Comparison of ENCODE assay signal across 21 cellular contexts in genomic region chr21:44767834-44768831, GRCh38. TPM values are rescaled to one million over a fixed set of nuclear protein-coding genes. Genes with fewer than 3 reads are reported as not detected.
A peak's percentile ranks its signal among the peaks of the same experiment; 100 is the strongest.
DNase-seq lines count a peak whose midpoint lies in the region; ATAC-seq, FAIRE-seq and TF ChIP-seq lines count a peak whose summit lies in the region.
"Had no signal": no experiment of that assay in that cellular context is flagged by ENCODE, and none has a peak within 500 bp of the region (broad histone marks: within the 10 kb centered on the region; RNA-seq: fewer than 3 reads in every experiment).

No MANE protein-coding gene starts in this region.

- no peak overlapping the region for H2BK120ac ChIP-seq in neuronal stem cell (ENCODE audit: low read depth, low read length)

- POLR2A ChIA-PET in RWPE1 (lab: Yijun Ruan, JAX; ENCODE audit: low non-redundant PET), result no interaction called here
- POLR2A ChIA-PET in endothelial cell of umbilical vein (lab: Charles Lee), result no interaction called here

- peaks cover 11% of the 10 kb centered on the region for H3K79me1 ChIP-seq in neuronal stem cell (ENCODE audit: low read depth, low read length)

- no peak for TF ChIP-seq POLR2A in endothelial cell of umbilical vein (IDR thresholded peaks at IDR 0.05; ENCODE audit: low read depth, low read length)

- peak overlapping the region; percentile 43 for H4K91ac ChIP-seq in neuronal stem cell (ENCODE audit: low read depth, low read length, poor library complexity)

- no peak for TF ChIP-seq CTCF in RWPE1 (conservative IDR thresholded peaks at IDR 0.05; ENCODE audit: low read depth)
- TF ChIP-seq CTCF in endothelial cell of umbilical vein (IDR thresholded peaks at IDR 0.05; ENCODE audit: extremely low read depth in 1 of 2, insufficient read depth in 1 of 2, low read depth in 1 of 2, low read length in 2 of 2), result no peak

- H2AFZ ChIP-seq in endothelial cell of umbilical vein (ENCODE audit: low read depth, low read length) (no peak overlapping the region), neuronal stem cell (ENCODE audit: low read length) (no peak overlapping the region)

- peak overlapping the region; percentile 43 for H4K8ac ChIP-seq in neuronal stem cell (ENCODE audit: low read depth, low read length)

- no peak overlapping the region for H3K4ac ChIP-seq in neuronal stem cell (ENCODE audit: low read length)

- H3K27me3 ChIP-seq in endothelial cell of umbilical vein (ENCODE audit: control insufficient read depth in 2 of 2, insufficient read depth in 2 of 2, low read length in 2 of 2) (no peaks in the 10 kb centered on the region), neuronal stem cell (ENCODE audit: control insufficient read depth in 3 of 3, insufficient read depth in 3 of 3, low read depth in 1 of 3, low read length in 3 of 3) (no peaks in the 10 kb centered on the region)
- H3K27me3 ChIP-seq: body of pancreas, dorsolateral prefrontal cortex, heart left ventricle, SJCRH30 had no signal

- peak overlapping the region; percentile 66 for H2BK5ac ChIP-seq in neuronal stem cell (ENCODE audit: low read length)

- H3K9me3 ChIP-seq in endothelial cell of umbilical vein (replicated peaks; ENCODE audit: control insufficient read depth, insufficient read depth, low read length), result no peaks in the 10 kb centered on the region
- no peaks in the 10 kb centered on the region for H3K9me3 ChIP-seq in neuronal stem cell (replicated peaks in 1 of 2; ENCODE audit: control insufficient read depth in 2 of 2, insufficient read depth in 1 of 2, low read depth in 1 of 2, low read length in 2 of 2)
- H3K9me3 ChIP-seq: body of pancreas, heart left ventricle, SJCRH30 had no signal

- H3K4me2 ChIP-seq in endothelial cell of umbilical vein (ENCODE audit: insufficient read depth, low read length), result no peak overlapping the region
- no peak overlapping the region for H3K4me2 ChIP-seq in neuronal stem cell (ENCODE audit: insufficient read depth, low read length, poor library complexity, severe bottlenecking)

- H2BK15ac ChIP-seq in neuronal stem cell (ENCODE audit: low read length), result peak overlapping the region; percentile 64

- WGBS in neuronal stem cell (ENCODE audit: extremely low coverage in 2 of 2, insufficient read length in 2 of 2, insufficient replicate concordance in 1 of 2), 2 donors, result no CpG with 5 or more reads among the region's 30 CpGs

- no peak for FAIRE-seq in endothelial cell of umbilical vein (lab: Jason Lieb, UNC)
- FAIRE-seq: kidney had no signal

- H3K18ac ChIP-seq in neuronal stem cell (ENCODE audit: low read length), result peak overlapping the region; percentile 87

- no peak overlapping the region for H3K23ac ChIP-seq in neuronal stem cell (ENCODE audit: low read depth, low read length, poor library complexity)

- peak overlapping the region; percentile 94 for H2AK5ac ChIP-seq in neuronal stem cell (ENCODE audit: low read depth, low read length)

- peak overlapping the region; percentile 46 for H2BK12ac ChIP-seq in neuronal stem cell (ENCODE audit: low read length)

- H4K20me1 ChIP-seq in endothelial cell of umbilical vein (replicated peaks; ENCODE audit: control insufficient read depth, extremely low read depth, insufficient read depth, low read length), result no peaks in the 10 kb centered on the region

- in situ Hi-C loops in G401 (cut with HindIII; ENCODE audit: low sequenced_read_pairs), result no loop called here

- H3K27ac ChIP-seq in RWPE1 (peak overlapping the region; percentile 24), endothelial cell of umbilical vein (ENCODE audit: insufficient read depth, low read depth, low read length) (no peak overlapping the region), neuronal stem cell (replicated peaks; ENCODE audit: low read length) (no peak overlapping the region)
- H3K27ac ChIP-seq: body of pancreas, dorsolateral prefrontal cortex, heart left ventricle, SJCRH30 had no signal

- H3K9ac ChIP-seq in endothelial cell of umbilical vein (replicated peaks; ENCODE audit: extremely low read depth, insufficient read depth, low read length) (no peak overlapping the region), neuronal stem cell (ENCODE audit: low read depth, low read length, poor library complexity) (peak overlapping the region; percentile 77)

- BruUV-seq in endothelial cell of umbilical vein (replicated peaks; lab: Mats Ljungman, UMichigan), result no TSS peak

- no peak overlapping the region for H3K14ac ChIP-seq in neuronal stem cell (ENCODE audit: low read length)

- CTCF ChIA-PET in RWPE1 (lab: Yijun Ruan, JAX), result interaction anchor here (0.7 kb wide), 1 partner anchor 25 kb away, joined by 3 read pairs; no protein-coding TSS in a partner anchor
- CTCF ChIA-PET in endothelial cell of umbilical vein (lab: Charles Lee), result interaction anchor here (0.7 to 1.8 kb wide), 3 partner anchors 13 to 26 kb away, joined by 3 to 5 read pairs (median 4); no protein-coding TSS in a partner anchor

- DNase-seq in G401 (ENCODE audit: low spot score), result peak; percentile 69
- no peak for DNase-seq in RWPE1 (ENCODE audit: low spot score)
- no peak for DNase-seq in endothelial cell of umbilical vein (ENCODE audit: low read depth, low spot score)
- DNase-seq in neuronal stem cell (ENCODE audit: low spot score), result peak; percentile 20
- no peak for DNase-seq in AG08396 (ENCODE audit: low spot score)
- DNase-seq: activated CD4-positive, alpha-beta T cell treated with anti-CD3 and anti-CD28 coated beads for 4 hours; activated naive CD4-positive, alpha-beta T cell treated with anti-CD3 and anti-CD28 coated beads for 36 hours; AML-193; body of pancreas; heart left ventricle; kidney; NCI-H510A treated with DMSO at 0.1 percent for 48 hours; SJCRH30; stimulated activated CD4-positive, alpha-beta T cell treated with anti-CD3 and anti-CD28 coated beads, Interleukin-2, amount 100 ng/mL, for 48 hours; T1000 had no signal

- H3K4me1 ChIP-seq in endothelial cell of umbilical vein (ENCODE audit: control insufficient read depth, extremely low read depth, insufficient read depth, low read length) (peaks cover 5% of the 10 kb centered on the region), neuronal stem cell (ENCODE audit: control insufficient read depth in 2 of 2, insufficient read depth in 1 of 2, low read depth in 1 of 2, low read length in 2 of 2) (peaks cover 17 to 29% of the 10 kb centered on the region in 2 donors)
- H3K4me1 ChIP-seq: body of pancreas had no signal

- intact Hi-C loops in endothelial cell of umbilical vein (cut with micrococcal nuclease), result no loop called here

- H3K4me3 ChIP-seq in endothelial cell of umbilical vein (replicated peaks in 1 of 3; ENCODE audit: insufficient read depth in 1 of 3, low read depth in 1 of 3, low read length in 3 of 3) (no peak overlapping the region), neuronal stem cell (ENCODE audit: low read length in 2 of 2) (no peak overlapping the region)
- H3K4me3 ChIP-seq: body of pancreas, dorsolateral prefrontal cortex, heart left ventricle, SJCRH30 had no signal

- H3K9me1 ChIP-seq in endothelial cell of umbilical vein (replicated peaks; ENCODE audit: control insufficient read depth, extremely low read depth, insufficient read depth, low read length), result no peaks in the 10 kb centered on the region

- dilution Hi-C loops in endothelial cell of umbilical vein (cut with MboI; ENCODE audit: extremely low pct_ligation_motif_present, low sequenced_read_pairs), result no loop called here

- no peak for ATAC-seq in GM19351 (IDR thresholded peaks at IDR 0.05; ENCODE audit: unreplicated experiment)
- no peak for ATAC-seq in activated CD4-positive, CD25-positive, alpha-beta regulatory T cell treated with anti-CD3 and anti-CD28 coated beads, Interleukin-2, amount 50 U/mL, for 24 hours
- ATAC-seq in HG03469 (IDR thresholded peaks at IDR 0.05; ENCODE audit: unreplicated experiment), result no peak
- ATAC-seq: body of pancreas, heart left ventricle had no signal

- H3K79me2 ChIP-seq in endothelial cell of umbilical vein (ENCODE audit: control insufficient read depth, insufficient read depth, low read length), result no peaks in the 10 kb centered on the region

- H3K36me3 ChIP-seq in endothelial cell of umbilical vein (ENCODE audit: control insufficient read depth in 2 of 2, extremely low read depth in 1 of 2, insufficient read depth in 2 of 2, low read length in 2 of 2), result peaks cover 7 to 20% of the 10 kb centered on the region in 2 experiments
- H3K36me3 ChIP-seq in neuronal stem cell (replicated peaks in 1 of 2; ENCODE audit: control insufficient read depth in 2 of 2, insufficient read depth in 2 of 2, low read length in 2 of 2), result peaks cover 22 to 37% of the 10 kb centered on the region in 2 donors

RNA-seq across cellular contexts. Expression of gene UBE2G2, which starts 33.5 kb away (rescaled TPM):
- total RNA-seq in G401 (2014; rRNA removed; shearing (Covaris generic)), result 55.2 and 61.8 TPM in 2 replicates
- total RNA-seq in endothelial cell of umbilical vein, result 114 and 117 TPM in 2 replicates
- 86.4 and 95.0 TPM in 2 replicates for polyA plus RNA-seq in endothelial cell of umbilical vein
- polyA plus RNA-seq in endothelial cell of umbilical vein (2011; cell fraction: cytosol; rRNA removed), result 90.1 and 97.5 TPM in 2 replicates
- 200 and 203 TPM in 2 replicates for polyA plus RNA-seq in endothelial cell of umbilical vein (2011; cell fraction: nucleus; rRNA removed)
- 126 and 142 TPM in 2 replicates for polyA plus RNA-seq in endothelial cell of umbilical vein (2012)
- 158 TPM in 2 replicates for polyA minus RNA-seq in endothelial cell of umbilical vein
- polyA minus RNA-seq in endothelial cell of umbilical vein (2011; cell fraction: cytosol; rRNA and poly(A)+ RNA removed), result 57.2 TPM
- polyA minus RNA-seq in endothelial cell of umbilical vein (2011; cell fraction: nucleus; rRNA and poly(A)+ RNA removed), result 87.5 and 102 TPM in 2 replicates
- 48.4 TPM for polyA plus RNA-seq in neuronal stem cell (2013, experiment 1 of 2)
- polyA plus RNA-seq in neuronal stem cell (2013, experiment 2 of 2), result 50.1 TPM

RNA-seq across cellular contexts. Expression of gene SUMO3, which starts 49.7 kb away (rescaled TPM):
- 54.2 and 59.0 TPM in 2 replicates for total RNA-seq in G401 (2014; rRNA removed; shearing (Covaris generic))
- 99.7 and 102 TPM in 2 replicates for total RNA-seq in endothelial cell of umbilical vein
- 109 and 123 TPM in 2 replicates for polyA plus RNA-seq in endothelial cell of umbilical vein
- polyA plus RNA-seq in endothelial cell of umbilical vein (2011; cell fraction: cytosol; rRNA removed), result 115 and 130 TPM in 2 replicates
- 46.3 and 55.9 TPM in 2 replicates for polyA plus RNA-seq in endothelial cell of umbilical vein (2011; cell fraction: nucleus; rRNA removed)
- polyA plus RNA-seq in endothelial cell of umbilical vein (2012), result 107 and 137 TPM in 2 replicates
- polyA minus RNA-seq in endothelial cell of umbilical vein, result 79.8 and 101 TPM in 2 replicates
- 50.6 TPM for polyA minus RNA-seq in endothelial cell of umbilical vein (2011; cell fraction: cytosol; rRNA and poly(A)+ RNA removed)
- polyA minus RNA-seq in endothelial cell of umbilical vein (2011; cell fraction: nucleus; rRNA and poly(A)+ RNA removed), result 21.6 and 22.3 TPM in 2 replicates
- 216 TPM for polyA plus RNA-seq in neuronal stem cell (2013, experiment 1 of 2)
- polyA plus RNA-seq in neuronal stem cell (2013, experiment 2 of 2), result 212 TPM

RNA-seq across cellular contexts. Expression of gene TSPEAR, which starts 56.8 kb away (rescaled TPM):
- total RNA-seq in G401 (2014; rRNA removed; shearing (Covaris generic)), result not detected in 2 replicates
- total RNA-seq in endothelial cell of umbilical vein, result not detected in 2 replicates
- polyA plus RNA-seq in endothelial cell of umbilical vein, result 0.01 TPM in 1 of 2 replicates, not detected in the other
- polyA plus RNA-seq in endothelial cell of umbilical vein (2011; cell fraction: cytosol; rRNA removed), result not detected in 2 replicates
- polyA plus RNA-seq in endothelial cell of umbilical vein (2011; cell fraction: nucleus; rRNA removed), result not detected in 2 replicates
- 0.08 TPM in 1 of 2 replicates, not detected in the other for polyA plus RNA-seq in endothelial cell of umbilical vein (2012)
- polyA minus RNA-seq in endothelial cell of umbilical vein, result not detected in 2 replicates
- not detected for polyA minus RNA-seq in endothelial cell of umbilical vein (2011; cell fraction: cytosol; rRNA and poly(A)+ RNA removed)
- polyA minus RNA-seq in endothelial cell of umbilical vein (2011; cell fraction: nucleus; rRNA and poly(A)+ RNA removed), result not detected in 2 replicates
- 0.04 TPM for polyA plus RNA-seq in neuronal stem cell (2013, experiment 1 of 2)
- 0.04 TPM for polyA plus RNA-seq in neuronal stem cell (2013, experiment 2 of 2)
- total RNA-seq: activated naive CD4-positive, alpha-beta T cell treated with anti-CD3 and anti-CD28 coated beads for 36 hours; mononuclear cell; SJCRH30; temporal lobe had no signal

Comparison
In these comparisons a context has a peak if more than half of its experiments do, and no peak if none do; other contexts are left out.
1. DNase-seq: peak in G401 (single experiment) and neuronal stem cell (single experiment); none in RWPE1 (single experiment), endothelial cell of umbilical vein (single experiment) and AG08396 (single experiment).